In the genomic region with DNA sequence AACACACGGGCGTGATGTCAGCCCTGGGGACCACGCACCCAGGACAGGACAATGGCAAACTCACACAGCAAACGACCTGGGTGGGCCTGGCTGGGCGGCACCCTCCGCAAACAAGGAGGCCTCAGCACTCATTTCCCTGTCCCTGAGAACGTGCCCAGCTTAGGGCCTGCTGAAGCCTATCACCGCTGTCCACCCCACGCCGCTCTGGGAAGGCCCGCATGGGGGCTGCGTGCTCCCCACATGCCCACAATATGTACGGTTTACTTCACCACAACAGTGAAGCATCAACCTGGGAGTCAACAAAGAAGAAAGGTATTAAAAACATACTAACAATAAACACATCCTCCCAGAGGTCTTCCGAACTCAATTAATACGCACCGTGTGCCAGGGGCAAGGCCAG, we compare ENCODE assay signal across 9 cellular contexts.
"Had no signal": no experiment of that assay in that cellular context is flagged by ENCODE, and none has a peak within 500 bp of the region (broad histone marks: within the 10 kb centered on the region; RNA-seq: fewer than 3 reads in every experiment).

No MANE protein-coding gene starts in this region.

- H3K9ac ChIP-seq: GM23248 had no signal

- H3K4me1 ChIP-seq: HAP-1 had no signal

- H3K4me3 ChIP-seq: GM23248, HAP-1, K562 had no signal

- H3K4me3 Mint-ChIP-seq: HFFc6 had no signal

- H2AFZ ChIP-seq: GM23248 had no signal

- H3K27ac ChIP-seq: GM23248, HL-60 had no signal

- H3K9me3 ChIP-seq: HAP-1 had no signal

- ATAC-seq: HCT116, HepG2, K562 had no signal

- H3K9me3 Mint-ChIP-seq: HFFc6 had no signal

- H3K27ac Mint-ChIP-seq: HFFc6 had no signal

- DNase-seq: GM23248, GOT3, H7, HFFc6 had no signal

- FAIRE-seq: HepG2, K562 had no signal
